In genomic region chr21:39613029-39613934, GRCh38 we compare ENCODE assay signal across 1 cellular context.
TF ChIP-seq lines count a peak whose summit lies in the region.

No MANE protein-coding gene starts in this region.

TF ChIP-seq in HEK293, 187 proteins besides CTCF, POLR2A, EP300 and RAD21 (continued from another document):
- no peak for TF ChIP-seq ZBTB44 (tag by site-specific recombination; IDR thresholded peaks at IDR 0.05)
- peak; percentile 61 for TF ChIP-seq ZNF335 (tag by site-specific recombination; conservative IDR thresholded peaks at IDR 0.05)
- TF ChIP-seq ZNF146 (tag by site-specific recombination; IDR thresholded peaks at IDR 0.05) = no peak
- TF ChIP-seq ZIC2 (tag by site-specific recombination; IDR thresholded peaks at IDR 0.05) = peak; percentile 4; the same call in 1 of the 2 replicates
- peak; percentile 63 for TF ChIP-seq GLIS1 (tag by site-specific recombination; IDR thresholded peaks at IDR 0.05)
- TF ChIP-seq SCRT1 (tag by site-specific recombination; IDR thresholded peaks at IDR 0.05; ENCODE audit: borderline replicate concordance) = no peak
- TF ChIP-seq ZNF530 (tag by site-specific recombination; IDR thresholded peaks at IDR 0.05; ENCODE audit: low read depth) = no peak
- no peak for TF ChIP-seq ZNF19 (tag by site-specific recombination; IDR thresholded peaks at IDR 0.05; ENCODE audit: low read depth)
- TF ChIP-seq ZBTB26 (tag by site-specific recombination; optimal IDR thresholded peaks at IDR 0.05) = peak; percentile 31
- peak; percentile 15; the same call in 1 of the 2 replicates for TF ChIP-seq PATZ1 (tag by site-specific recombination; IDR thresholded peaks at IDR 0.05)
- TF ChIP-seq ZNF214 (tag by site-specific recombination; IDR thresholded peaks at IDR 0.05; ENCODE audit: borderline replicate concordance) = no peak
- TF ChIP-seq ZSCAN4 (tag by site-specific recombination; IDR thresholded peaks at IDR 0.05) = 0 out of 2 replicates have a peak, but pooled peaks have one; percentile 36
- no peak for TF ChIP-seq ZBTB6 (tag by site-specific recombination; IDR thresholded peaks at IDR 0.05)
- no peak for TF ChIP-seq ZFHX2 (tag by site-specific recombination; conservative IDR thresholded peaks at IDR 0.05)
- no peak for TF ChIP-seq ZNF121 (tag by site-specific recombination; IDR thresholded peaks at IDR 0.05)
- TF ChIP-seq, protein P1, sequence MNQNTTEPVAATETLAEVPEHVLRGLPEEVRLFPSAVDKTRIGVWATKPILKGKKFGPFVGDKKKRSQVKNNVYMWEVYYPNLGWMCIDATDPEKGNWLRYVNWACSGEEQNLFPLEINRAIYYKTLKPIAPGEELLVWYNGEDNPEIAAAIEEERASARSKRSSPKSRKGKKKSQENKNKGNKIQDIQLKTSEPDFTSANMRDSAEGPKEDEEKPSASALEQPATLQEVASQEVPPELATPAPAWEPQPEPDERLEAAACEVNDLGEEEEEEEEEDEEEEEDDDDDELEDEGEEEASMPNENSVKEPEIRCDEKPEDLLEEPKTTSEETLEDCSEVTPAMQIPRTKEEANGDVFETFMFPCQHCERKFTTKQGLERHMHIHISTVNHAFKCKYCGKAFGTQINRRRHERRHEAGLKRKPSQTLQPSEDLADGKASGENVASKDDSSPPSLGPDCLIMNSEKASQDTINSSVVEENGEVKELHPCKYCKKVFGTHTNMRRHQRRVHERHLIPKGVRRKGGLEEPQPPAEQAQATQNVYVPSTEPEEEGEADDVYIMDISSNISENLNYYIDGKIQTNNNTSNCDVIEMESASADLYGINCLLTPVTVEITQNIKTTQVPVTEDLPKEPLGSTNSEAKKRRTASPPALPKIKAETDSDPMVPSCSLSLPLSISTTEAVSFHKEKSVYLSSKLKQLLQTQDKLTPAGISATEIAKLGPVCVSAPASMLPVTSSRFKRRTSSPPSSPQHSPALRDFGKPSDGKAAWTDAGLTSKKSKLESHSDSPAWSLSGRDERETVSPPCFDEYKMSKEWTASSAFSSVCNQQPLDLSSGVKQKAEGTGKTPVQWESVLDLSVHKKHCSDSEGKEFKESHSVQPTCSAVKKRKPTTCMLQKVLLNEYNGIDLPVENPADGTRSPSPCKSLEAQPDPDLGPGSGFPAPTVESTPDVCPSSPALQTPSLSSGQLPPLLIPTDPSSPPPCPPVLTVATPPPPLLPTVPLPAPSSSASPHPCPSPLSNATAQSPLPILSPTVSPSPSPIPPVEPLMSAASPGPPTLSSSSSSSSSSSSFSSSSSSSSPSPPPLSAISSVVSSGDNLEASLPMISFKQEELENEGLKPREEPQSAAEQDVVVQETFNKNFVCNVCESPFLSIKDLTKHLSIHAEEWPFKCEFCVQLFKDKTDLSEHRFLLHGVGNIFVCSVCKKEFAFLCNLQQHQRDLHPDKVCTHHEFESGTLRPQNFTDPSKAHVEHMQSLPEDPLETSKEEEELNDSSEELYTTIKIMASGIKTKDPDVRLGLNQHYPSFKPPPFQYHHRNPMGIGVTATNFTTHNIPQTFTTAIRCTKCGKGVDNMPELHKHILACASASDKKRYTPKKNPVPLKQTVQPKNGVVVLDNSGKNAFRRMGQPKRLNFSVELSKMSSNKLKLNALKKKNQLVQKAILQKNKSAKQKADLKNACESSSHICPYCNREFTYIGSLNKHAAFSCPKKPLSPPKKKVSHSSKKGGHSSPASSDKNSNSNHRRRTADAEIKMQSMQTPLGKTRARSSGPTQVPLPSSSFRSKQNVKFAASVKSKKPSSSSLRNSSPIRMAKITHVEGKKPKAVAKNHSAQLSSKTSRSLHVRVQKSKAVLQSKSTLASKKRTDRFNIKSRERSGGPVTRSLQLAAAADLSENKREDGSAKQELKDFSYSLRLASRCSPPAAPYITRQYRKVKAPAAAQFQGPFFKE (tag by site-specific recombination; IDR thresholded peaks at IDR 0.05; ENCODE audit: borderline replicate concordance) = no peak
- TF ChIP-seq ZNF792 (tag by site-specific recombination; IDR thresholded peaks at IDR 0.05) = no peak
